ENCODE assay signal across 8 cellular contexts in genomic region chr12:112409064-112409905, GRCh38. TPM values are rescaled to one million over a fixed set of nuclear protein-coding genes. Genes with fewer than 3 reads are reported as not detected.
DNase-seq lines count a peak whose midpoint lies in the region; TF ChIP-seq lines count a peak whose summit lies in the region.

Gene RPL6 (minus strand): TSS chr12:112409605. CDS start chr12:112408656, 949 bp downstream.

- TF ChIP-seq CTCF in DOHH2 (IDR thresholded peaks at IDR 0.05; ENCODE audit: low read depth, low read length, poor library complexity, severe bottlenecking) (no peak), fibroblast of villous mesenchyme (IDR thresholded peaks at IDR 0.05; ENCODE audit: insufficient read depth, low read depth, low read length) (no peak), neural cell (IDR thresholded peaks at IDR 0.05; ENCODE audit: poor library complexity, severe bottlenecking) (no peak)

- H3K9ac ChIP-seq in neural cell (ENCODE audit: low read length) (peak within 1 kb of the TSS; percentile 88), stomach smooth muscle (ENCODE audit: low read length in 2 of 2) (peak within 1 kb of the TSS; percentile 96 to 98)

- DNase-seq in GOT3 (lab: John Stamatoyannopoulos, UW) (peak; percentile 51), M059J (ENCODE audit: low read depth) (peak; percentile 94), SIG-M5 (lab: John Stamatoyannopoulos, UW) (peak; percentile 83), fibroblast of villous mesenchyme (ENCODE audit: low read depth) (peak; percentile 96)
- DNase-seq in activated effector memory CD4-positive, alpha-beta T cell treated with anti-CD3 and anti-CD28 coated beads, Interleukin-2, amount 50 U/mL, for 16 hours, result peak; percentile 90

- H3K27me3 ChIP-seq in DOHH2 (ENCODE audit: control insufficient read depth, low read length) (no peaks in the 10 kb centered on the region), neural cell (ENCODE audit: insufficient read depth, low read depth, low read length) (no peaks in the 10 kb centered on the region), stomach smooth muscle (ENCODE audit: control insufficient read depth in 1 of 2, insufficient read depth in 2 of 2, low read length in 2 of 2) (no peaks in the 10 kb centered on the region)

- peak within 1 kb of the TSS; percentile 97 for H2AFZ ChIP-seq in neural cell (ENCODE audit: low read depth, low read length)

- H3K79me2 ChIP-seq in DOHH2 (ENCODE audit: control insufficient read depth, low read length) (peaks cover 29% of the 10 kb centered on the region), neural cell (replicated peaks; ENCODE audit: insufficient read depth, low read length) (peaks cover 8% of the 10 kb centered on the region)

- H3K9me2 ChIP-seq in DOHH2 (replicated peaks; ENCODE audit: control insufficient read depth, low read length) (no peaks in the 10 kb centered on the region), neural cell (ENCODE audit: insufficient read depth, low read length) (no peaks in the 10 kb centered on the region)

- H3K4me3 ChIP-seq in DOHH2 (ENCODE audit: low read length), result peak within 1 kb of the TSS; percentile 86
- H3K4me3 ChIP-seq in fibroblast of villous mesenchyme (ENCODE audit: low read depth, low read length), result peak within 1 kb of the TSS; percentile 75
- peak within 1 kb of the TSS; percentile 87 for H3K4me3 ChIP-seq in neural cell (ENCODE audit: low read length)
- peak within 1 kb of the TSS; percentile 96 to 99 for H3K4me3 ChIP-seq in stomach smooth muscle (ENCODE audit: low read length in 2 of 2)

- peaks cover 50% of the 10 kb centered on the region for H3K36me3 ChIP-seq in DOHH2 (ENCODE audit: control insufficient read depth, low read length)
- peaks cover 6% of the 10 kb centered on the region for H3K36me3 ChIP-seq in neural cell (ENCODE audit: insufficient read depth, low read length)
- H3K36me3 ChIP-seq in stomach smooth muscle (ENCODE audit: control insufficient read depth in 2 of 2, insufficient read depth in 2 of 2, low read length in 2 of 2), result peaks cover 30 to 32% of the 10 kb centered on the region in 2 donors

- H3F3A ChIP-seq in DOHH2 (ENCODE audit: control insufficient read depth, insufficient read depth) (peaks cover 58% of the 10 kb centered on the region), neural cell (ENCODE audit: insufficient read depth, low read length, poor library complexity, severe bottlenecking) (peaks cover 4% of the 10 kb centered on the region)

- H3K4me2 ChIP-seq in DOHH2 (ENCODE audit: low read length), result peak within 1 kb of the TSS; percentile 61
- peak within 1 kb of the TSS; percentile 95 for H3K4me2 ChIP-seq in neural cell (ENCODE audit: low read length)

- peak; percentile 22 for TF ChIP-seq RAD21 in neural cell (conservative IDR thresholded peaks at IDR 0.05)

- H3K9me3 ChIP-seq in DOHH2 (ENCODE audit: control insufficient read depth, insufficient read depth, low read length), result no peaks in the 10 kb centered on the region
- no peaks in the 10 kb centered on the region for H3K9me3 ChIP-seq in neural cell (ENCODE audit: low read length)
- H3K9me3 ChIP-seq in stomach smooth muscle (ENCODE audit: control insufficient read depth in 2 of 2, low read length in 2 of 2), result no peaks in the 10 kb centered on the region

- H3K4me1 ChIP-seq in DOHH2 (ENCODE audit: control insufficient read depth, low read length) (peaks cover 22% of the 10 kb centered on the region), stomach smooth muscle (ENCODE audit: control insufficient read depth, insufficient read depth, low read length) (peaks cover 8% of the 10 kb centered on the region)

- H3K27ac ChIP-seq in DOHH2 (ENCODE audit: low read depth, low read length) (peak within 1 kb of the TSS; percentile 82), neural cell (ENCODE audit: low read length) (peak within 1 kb of the TSS; percentile 93), stomach smooth muscle (ENCODE audit: low read length) (peak within 1 kb of the TSS; percentile 90)

- H4K20me1 ChIP-seq in DOHH2 (ENCODE audit: control insufficient read depth, insufficient read depth, low read depth, low read length), result peaks cover 16% of the 10 kb centered on the region
- H4K20me1 ChIP-seq in neural cell (ENCODE audit: insufficient read depth), result no peaks in the 10 kb centered on the region

- peak; percentile 73 for TF ChIP-seq EP300 in neural cell (conservative IDR thresholded peaks at IDR 0.05; ENCODE audit: poor library complexity, severe bottlenecking)

TF ChIP-seq in neural cell, 6 proteins besides CTCF, POLR2A, EP300 and RAD21:
- TF ChIP-seq MXI1 (conservative IDR thresholded peaks at IDR 0.05; ENCODE audit: poor library complexity, severe bottlenecking), result peak; percentile 83
- TF ChIP-seq SMC3 (conservative IDR thresholded peaks at IDR 0.05; ENCODE audit: poor library complexity), result no peak
- TF ChIP-seq REST (IDR thresholded peaks at IDR 0.05; ENCODE audit: borderline replicate concordance), result peak; percentile 97
- no peak for TF ChIP-seq EZH2 (IDR thresholded peaks at IDR 0.05; ENCODE audit: borderline replicate concordance, insufficient read depth, low read length, poor library complexity, severe bottlenecking)
- peak; percentile 97 for TF ChIP-seq POLR2AphosphoS5 (IDR thresholded peaks at IDR 0.05)
- TF ChIP-seq TAF1 (IDR thresholded peaks at IDR 0.05; ENCODE audit: low read depth), result peak; percentile 98

RNA-seq across cellular contexts. Expression of gene RPL6, which starts in this region (rescaled TPM):
- 1,212 and 1,298 TPM in 2 replicates for total RNA-seq in M059J (2014; rRNA removed; shearing (Covaris generic))
- total RNA-seq in fibroblast of villous mesenchyme, result 921 and 1,035 TPM in 2 replicates
- 1,383 and 1,647 TPM in 2 replicates for polyA plus RNA-seq in neural cell
- 722 and 854 TPM in 2 replicates for polyA minus RNA-seq in neural cell

Comparison
In these comparisons a context has a peak if more than half of its experiments do, and no peak if none do; other contexts are left out.
1. Peak in every context shown above with its lines: DNase-seq, H3K4me3 ChIP-seq and H3K27ac ChIP-seq.